In the genomic region with DNA sequence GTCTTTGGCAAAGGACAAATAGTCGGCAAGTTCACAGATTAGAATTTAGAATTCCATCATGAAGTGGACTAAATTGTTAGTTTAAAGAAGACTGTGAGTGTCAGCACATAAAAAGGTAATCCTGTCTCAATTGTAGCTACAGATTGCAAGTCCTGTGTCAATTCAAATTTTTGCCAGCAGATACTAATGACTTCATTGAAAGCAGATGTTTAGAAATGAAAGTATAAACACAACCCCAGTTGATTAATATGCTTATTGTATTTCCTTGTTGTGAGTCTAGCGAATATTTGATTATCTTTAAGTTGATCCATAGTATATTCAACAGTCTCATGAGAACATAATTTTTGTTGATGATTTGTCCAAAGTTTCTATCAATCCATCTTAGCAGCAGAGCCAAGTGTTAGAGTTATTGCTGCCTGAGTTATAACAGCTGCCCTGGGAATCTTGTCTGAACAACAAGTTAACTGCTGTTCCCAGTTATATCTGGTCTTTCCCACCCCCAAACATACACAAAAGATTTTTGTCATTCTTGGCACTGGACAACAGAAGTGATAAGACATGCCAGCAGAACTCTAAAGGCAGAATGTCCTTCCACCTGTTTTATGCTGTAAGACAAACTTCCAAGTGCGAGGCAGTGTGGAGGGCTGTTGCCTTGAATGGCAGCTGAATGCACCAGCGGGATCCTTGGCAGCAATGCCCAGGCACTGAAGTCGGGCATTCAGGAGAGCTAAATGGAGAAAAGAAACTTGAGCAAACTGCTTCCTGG, we compare ENCODE assay signal across 9 cellular contexts. TPM values are rescaled to one million over a fixed set of nuclear protein-coding genes. Genes with fewer than 3 reads are reported as not detected.
DNase-seq lines count a peak whose midpoint lies in the region; ATAC-seq, FAIRE-seq and TF ChIP-seq lines count a peak whose summit lies in the region.
"Had no signal": no experiment of that assay in that cellular context is flagged by ENCODE, and none has a peak within 500 bp of the region (broad histone marks: within the 10 kb centered on the region; RNA-seq: fewer than 3 reads in every experiment).

No MANE protein-coding gene starts in this region.

- no peak overlapping the region for H3K4me3 Mint-ChIP-seq in neural progenitor cell
- no peak overlapping the region for H3K4me3 Mint-ChIP-seq in activated CD4-positive, alpha-beta memory T cell treated with anti-CD3 and anti-CD28 coated beads, Interleukin-2, amount 10 ng/mL, durations not matched to agents 7 days and 5 days
- no peak overlapping the region for H3K4me3 Mint-ChIP-seq in activated T-helper 2 cell treated with anti-CD3 and anti-CD28 coated beads, Interferon-gamma antibody, Interleukin-2, Interleukin-4, amounts not matched to agents 10 μg/mL and 5 μg/mL and 100 μg/mL, durations not matched to agents 14 hours and 24 hours and 36 hours (ENCODE audit: low read depth)
- H3K4me3 Mint-ChIP-seq: stimulated activated naive CD8-positive, alpha-beta T cell treated with anti-CD3 and anti-CD28 coated beads, Interleukin-15, Interleukin-2, amounts not matched to agents 100 ng/mL and 50 ng/mL, for 24 hours had no signal

- H3K9me2 ChIP-seq in PC-3 (replicated peaks; ENCODE audit: low read length), result no peaks in the 10 kb centered on the region

- peak; percentile 27; the same call in 1 of the 2 replicates for ATAC-seq in PC-3

- no peaks in the 10 kb centered on the region for H3K27me3 Mint-ChIP-seq in neural progenitor cell (ENCODE audit: insufficient read depth, low read depth)
- peaks cover 5% of the 10 kb centered on the region for H3K27me3 Mint-ChIP-seq in activated CD4-positive, alpha-beta memory T cell treated with anti-CD3 and anti-CD28 coated beads, Interleukin-2, amount 10 ng/mL, durations not matched to agents 7 days and 5 days
- H3K27me3 Mint-ChIP-seq in activated T-helper 2 cell treated with anti-CD3 and anti-CD28 coated beads, Interferon-gamma antibody, Interleukin-2, Interleukin-4, amounts not matched to agents 10 μg/mL and 5 μg/mL and 100 μg/mL, durations not matched to agents 14 hours and 24 hours and 36 hours (ENCODE audit: low read depth), result no peaks in the 10 kb centered on the region
- H3K27me3 Mint-ChIP-seq: stimulated activated naive CD8-positive, alpha-beta T cell treated with anti-CD3 and anti-CD28 coated beads, Interleukin-15, Interleukin-2, amounts not matched to agents 100 ng/mL and 50 ng/mL, for 24 hours had no signal

- H3K9me3 Mint-ChIP-seq in neural progenitor cell, result no peaks in the 10 kb centered on the region
- H3K9me3 Mint-ChIP-seq in activated CD4-positive, alpha-beta memory T cell treated with anti-CD3 and anti-CD28 coated beads, Interleukin-2, amount 10 ng/mL, durations not matched to agents 7 days and 5 days, result no peaks in the 10 kb centered on the region
- no peaks in the 10 kb centered on the region for H3K9me3 Mint-ChIP-seq in activated T-helper 2 cell treated with anti-CD3 and anti-CD28 coated beads, Interferon-gamma antibody, Interleukin-2, Interleukin-4, amounts not matched to agents 10 μg/mL and 5 μg/mL and 100 μg/mL, durations not matched to agents 14 hours and 24 hours and 36 hours
- H3K9me3 Mint-ChIP-seq: stimulated activated naive CD8-positive, alpha-beta T cell treated with anti-CD3 and anti-CD28 coated beads, Interleukin-15, Interleukin-2, amounts not matched to agents 100 ng/mL and 50 ng/mL, for 24 hours had no signal

- TF ChIP-seq CTCF in PC-3 (conservative IDR thresholded peaks at IDR 0.05; ENCODE audit: low read depth, low read length) (no peak), fibroblast of lung (conservative IDR thresholded peaks at IDR 0.05 in 1 of 2, IDR thresholded peaks at IDR 0.05 in 1 of 2; ENCODE audit: low read depth in 1 of 2, low read length in 2 of 2) (no peak), neural progenitor cell (IDR thresholded peaks at IDR 0.05) (no peak)

- FAIRE-seq in urothelium cell line (lab: Jason Lieb, UNC), result peak; percentile 79

- H3K4me2 ChIP-seq in PC-3 (ENCODE audit: low read length) (no peak overlapping the region), fibroblast of lung (ENCODE audit: extremely low read depth, insufficient read depth, low read length) (peak overlapping the region; percentile 76), neural progenitor cell (no peak overlapping the region)

- no peaks in the 10 kb centered on the region for H3K36me3 Mint-ChIP-seq in neural progenitor cell
- no peaks in the 10 kb centered on the region for H3K36me3 Mint-ChIP-seq in activated CD4-positive, alpha-beta memory T cell treated with anti-CD3 and anti-CD28 coated beads, Interleukin-2, amount 10 ng/mL, durations not matched to agents 7 days and 5 days (ENCODE audit: low read depth)
- no peaks in the 10 kb centered on the region for H3K36me3 Mint-ChIP-seq in activated T-helper 2 cell treated with anti-CD3 and anti-CD28 coated beads, Interferon-gamma antibody, Interleukin-2, Interleukin-4, amounts not matched to agents 10 μg/mL and 5 μg/mL and 100 μg/mL, durations not matched to agents 14 hours and 24 hours and 36 hours (ENCODE audit: low read depth)

- no peak overlapping the region for H3K27ac Mint-ChIP-seq in neural progenitor cell
- H3K27ac Mint-ChIP-seq in activated CD4-positive, alpha-beta memory T cell treated with anti-CD3 and anti-CD28 coated beads, Interleukin-2, amount 10 ng/mL, durations not matched to agents 7 days and 5 days, result no peak overlapping the region
- no peak overlapping the region for H3K27ac Mint-ChIP-seq in activated T-helper 2 cell treated with anti-CD3 and anti-CD28 coated beads, Interferon-gamma antibody, Interleukin-2, Interleukin-4, amounts not matched to agents 10 μg/mL and 5 μg/mL and 100 μg/mL, durations not matched to agents 14 hours and 24 hours and 36 hours
- H3K27ac Mint-ChIP-seq: stimulated activated naive CD8-positive, alpha-beta T cell treated with anti-CD3 and anti-CD28 coated beads, Interleukin-15, Interleukin-2, amounts not matched to agents 100 ng/mL and 50 ng/mL, for 24 hours had no signal

- intact Hi-C loops in PC-3 (cut with micrococcal nuclease), result no loop called here
- intact Hi-C loops in activated T-helper 2 cell treated with anti-CD3 and anti-CD28 coated beads, Interferon-gamma antibody, Interleukin-2, Interleukin-4, amounts not matched to agents 10 μg/mL and 5 μg/mL and 100 μg/mL, durations not matched to agents 14 hours and 24 hours and 36 hours (cut with micrococcal nuclease), result no loop called here

- H3K4me1 ChIP-seq in PC-3 (ENCODE audit: insufficient read depth, low read length) (peaks cover 4% of the 10 kb centered on the region; the same call in 1 of the 2 replicates), fibroblast of lung (ENCODE audit: control insufficient read depth, extremely low read depth, insufficient read depth, low read length) (no peaks in the 10 kb centered on the region), muscle layer of duodenum (ENCODE audit: control insufficient read depth in 1 of 2, insufficient read depth in 2 of 2, low read length in 2 of 2) (peaks cover 4 to 12% of the 10 kb centered on the region in 2 donors), neural progenitor cell (no peaks in the 10 kb centered on the region)

- peaks cover 3% of the 10 kb centered on the region for H3K4me1 Mint-ChIP-seq in neural progenitor cell
- peaks cover 2% of the 10 kb centered on the region for H3K4me1 Mint-ChIP-seq in activated CD4-positive, alpha-beta memory T cell treated with anti-CD3 and anti-CD28 coated beads, Interleukin-2, amount 10 ng/mL, durations not matched to agents 7 days and 5 days
- peaks cover 14% of the 10 kb centered on the region for H3K4me1 Mint-ChIP-seq in activated T-helper 2 cell treated with anti-CD3 and anti-CD28 coated beads, Interferon-gamma antibody, Interleukin-2, Interleukin-4, amounts not matched to agents 10 μg/mL and 5 μg/mL and 100 μg/mL, durations not matched to agents 14 hours and 24 hours and 36 hours (ENCODE audit: low read depth)

- no peaks in the 10 kb centered on the region for H4K20me1 ChIP-seq in PC-3 (ENCODE audit: low read length)
- H4K20me1 ChIP-seq in fibroblast of lung (ENCODE audit: control insufficient read depth, extremely low read depth, insufficient read depth, low read length), result no peaks in the 10 kb centered on the region
- H4K20me1 ChIP-seq in neural progenitor cell (ENCODE audit: low read depth), result no peaks in the 10 kb centered on the region

- no peaks in the 10 kb centered on the region for H3K27me3 ChIP-seq in PC-3 (ENCODE audit: low read length)
- H3K27me3 ChIP-seq in fibroblast of lung (ENCODE audit: control insufficient read depth, insufficient read depth, low read length), result no peaks in the 10 kb centered on the region
- H3K27me3 ChIP-seq in muscle layer of duodenum (ENCODE audit: low read depth, low read length), result no peaks in the 10 kb centered on the region
- H3K27me3 ChIP-seq in neural progenitor cell, result no peaks in the 10 kb centered on the region

- H2AFZ ChIP-seq in PC-3 (ENCODE audit: low read length), result peak overlapping the region; percentile 30; the same call in 1 of the 2 replicates
- H2AFZ ChIP-seq in fibroblast of lung (ENCODE audit: low read length), result no peak overlapping the region
- no peak overlapping the region for H2AFZ ChIP-seq in neural progenitor cell (replicated peaks)

- no TSS peak for BruUV-seq in PC-3 (replicated peaks; lab: Mats Ljungman, UMichigan)

- no peak for DNase-seq in PC-3
- DNase-seq in fibroblast of lung (ENCODE audit: low read depth in 2 of 2), result peak; percentile 24 to 31
- DNase-seq in urothelium cell line (ENCODE audit: low spot score), result no peak
- DNase-seq in neural progenitor cell (ENCODE audit: low spot score), result no peak
- DNase-seq in activated CD4-positive, alpha-beta memory T cell treated with anti-CD3 and anti-CD28 coated beads, Interleukin-2, amount 10 ng/mL, durations not matched to agents 7 days and 5 days, result no peak
- no peak for DNase-seq in activated T-helper 2 cell treated with anti-CD3 and anti-CD28 coated beads, Interferon-gamma antibody, Interleukin-2, Interleukin-4, amounts not matched to agents 10 μg/mL and 5 μg/mL and 100 μg/mL, durations not matched to agents 14 hours and 24 hours and 36 hours (ENCODE audit: low spot score)
- DNase-seq: GOT3 had no signal

- no peaks in the 10 kb centered on the region for H3F3A ChIP-seq in PC-3 (ENCODE audit: low read length, unreplicated experiment)
- H3F3A ChIP-seq in neural progenitor cell (ENCODE audit: low read depth), result no peaks in the 10 kb centered on the region

- CTCF ChIA-PET in PC-3 (lab: Charles Lee), result no interaction called here
- CTCF ChIA-PET in activated CD4-positive, alpha-beta memory T cell treated with anti-CD3 and anti-CD28 coated beads, Interleukin-2, amount 10 ng/mL, durations not matched to agents 7 days and 5 days (lab: Charles Lee), result interaction anchor here (0.6 kb wide), 1 partner anchor 83 kb away, joined by 3 read pairs; no protein-coding TSS in a partner anchor

- H3K36me3 ChIP-seq in PC-3 (ENCODE audit: low read depth, low read length), result no peaks in the 10 kb centered on the region
- H3K36me3 ChIP-seq in fibroblast of lung (ENCODE audit: control insufficient read depth, insufficient read depth, low read length), result no peaks in the 10 kb centered on the region
- no peaks in the 10 kb centered on the region for H3K36me3 ChIP-seq in muscle layer of duodenum (ENCODE audit: control insufficient read depth in 1 of 2, insufficient read depth in 2 of 2, low read length in 2 of 2)
- no peaks in the 10 kb centered on the region for H3K36me3 ChIP-seq in neural progenitor cell

- POLR2A ChIA-PET in PC-3 (lab: Charles Lee; ENCODE audit: unreplicated experiment), result no interaction called here
- POLR2A ChIA-PET in activated CD4-positive, alpha-beta memory T cell treated with anti-CD3 and anti-CD28 coated beads, Interleukin-2, amount 10 ng/mL, durations not matched to agents 7 days and 5 days (lab: Charles Lee), result no interaction called here

- H3K9me3 ChIP-seq in PC-3 (ENCODE audit: low read length) (no peaks in the 10 kb centered on the region), fibroblast of lung (ENCODE audit: control insufficient read depth, insufficient read depth, low read depth, low read length) (no peaks in the 10 kb centered on the region), muscle layer of duodenum (ENCODE audit: control insufficient read depth in 1 of 2, low read length in 2 of 2) (no peaks in the 10 kb centered on the region), neural progenitor cell (ENCODE audit: low read depth) (no peaks in the 10 kb centered on the region)

- H3K79me2 ChIP-seq in PC-3 (ENCODE audit: low read length) (no peaks in the 10 kb centered on the region), fibroblast of lung (ENCODE audit: control insufficient read depth, insufficient read depth, low read length) (no peaks in the 10 kb centered on the region), neural progenitor cell (ENCODE audit: low read depth) (no peaks in the 10 kb centered on the region)

- H3K4me3 ChIP-seq in PC-3 (ENCODE audit: low read length), result no peak overlapping the region
- H3K4me3 ChIP-seq in fibroblast of lung (replicated peaks in 1 of 4; ENCODE audit: control extremely low read depth in 1 of 4, insufficient read depth in 1 of 4, low read depth in 3 of 4, low read length in 4 of 4), result peak overlapping the region in 2 of 4 experiments; percentile 3 to 34
- peak overlapping the region; percentile 35 to 54 for H3K4me3 ChIP-seq in muscle layer of duodenum (ENCODE audit: low read depth in 1 of 2, low read length in 2 of 2)
- no peak overlapping the region for H3K4me3 ChIP-seq in neural progenitor cell

- H3K9ac ChIP-seq in PC-3 (ENCODE audit: low read length) (no peak overlapping the region), fibroblast of lung (ENCODE audit: insufficient read depth, low read length) (no peak overlapping the region), neural progenitor cell (no peak overlapping the region)

- H3K27ac ChIP-seq in PC-3 (ENCODE audit: low read length) (no peak overlapping the region), fibroblast of lung (ENCODE audit: insufficient read depth, low read length) (no peak overlapping the region), muscle layer of duodenum (ENCODE audit: low read length) (peak overlapping the region; percentile 35), neural progenitor cell (no peak overlapping the region)

RNA-seq across cellular contexts. Expression of gene HERPUD2, which starts 21.3 kb away (rescaled TPM):
- 11.5 and 11.7 TPM in 2 replicates for total RNA-seq in PC-3 (2014; rRNA removed)
- total RNA-seq in fibroblast of lung, result 22.3 and 32.5 TPM in 2 replicates
- 35.5 and 49.4 TPM in 2 replicates for polyA plus RNA-seq in fibroblast of lung
- polyA plus RNA-seq in fibroblast of lung (2012), result 17.6 and 25.7 TPM in 2 replicates
- polyA minus RNA-seq in fibroblast of lung (ENCODE audit: low replicate concordance), result 71.4 and 113 TPM in 2 replicates
- 37.8 and 43.7 TPM in 2 replicates for total RNA-seq in neural progenitor cell (ENCODE audit: low replicate concordance)
- total RNA-seq in activated CD4-positive, alpha-beta memory T cell treated with anti-CD3 and anti-CD28 coated beads, Interleukin-2, amount 10 ng/mL, durations not matched to agents 7 days and 5 days, result 10 to 100 TPM; 48.0 to 49.8 TPM
- total RNA-seq in activated T-helper 2 cell treated with anti-CD3 and anti-CD28 coated beads, Interferon-gamma antibody, Interleukin-2, Interleukin-4, amounts not matched to agents 10 μg/mL and 5 μg/mL and 100 μg/mL, durations not matched to agents 14 hours and 24 hours and 36 hours, result 24.9 and 25.8 TPM in 2 replicates

Comparison
In these comparisons a context has a peak if more than half of its experiments do, and no peak if none do; other contexts are left out.
1. DNase-seq: peak in fibroblast of lung (2 of 2); none in PC-3 (single experiment), urothelium cell line (single experiment), neural progenitor cell (single experiment), activated CD4-positive, alpha-beta memory T cell treated with anti-CD3 and anti-CD28 coated beads, Interleukin-2, amount 10 ng/mL, durations not matched to agents 7 days and 5 days (single experiment) and activated T-helper 2 cell treated with anti-CD3 and anti-CD28 coated beads, Interferon-gamma antibody, Interleukin-2, Interleukin-4, amounts not matched to agents 10 μg/mL and 5 μg/mL and 100 μg/mL, durations not matched to agents 14 hours and 24 hours and 36 hours (single experiment).
2. H3K4me3 ChIP-seq: peak in muscle layer of duodenum (2 of 2); none in PC-3 (single experiment) and neural progenitor cell (single experiment).